In genomic region chr18:68781224-68781623, GRCh38 we compare ENCODE assay signal across 19 cellular contexts. TPM values are rescaled to one million over a fixed set of nuclear protein-coding genes. Genes with fewer than 3 reads are reported as not detected.
DNase-seq lines count a peak whose midpoint lies in the region; ATAC-seq and TF ChIP-seq lines count a peak whose summit lies in the region.
"Had no signal": no experiment of that assay in that cellular context is flagged by ENCODE, and none has a peak within 500 bp of the region (broad histone marks: within the 10 kb centered on the region; RNA-seq: fewer than 3 reads in every experiment).

No MANE protein-coding gene starts in this region.

- POLR2A ChIA-PET in SK-N-SH (lab: Yijun Ruan, JAX) = no interaction called here

- 27% methylated on average over 1 of the region's 1 CpG for WGBS in SK-N-SH (ENCODE audit: low lambda C conversion rate)

- DNase-seq in SK-N-SH = no peak
- peak; percentile 40 for DNase-seq in fibroblast of the aortic adventitia (ENCODE audit: low read depth)
- DNase-seq: ACHN; BE2C; C1 segment of cervical spinal cord; CD4-positive, alpha-beta memory T cell; CD4-positive, CD25-positive, alpha-beta regulatory T cell; CD8-positive, alpha-beta memory T cell; COR-L47; DMS 273 treated with DMSO at 0.1 percent for 48 hours; DMS153; DMS79 treated with DMSO at 0.1 percent for 48 hours; GF-D8 had no signal

- TF ChIP-seq EP300 in SK-N-SH (IDR thresholded peaks at IDR 0.05; ENCODE audit: borderline replicate concordance in 1 of 2, low read depth in 1 of 2, low read length in 1 of 2) = no peak

- no peaks in the 10 kb centered on the region for H3F3A ChIP-seq in SK-N-SH (replicated peaks; ENCODE audit: insufficient read depth)

- TF ChIP-seq RAD21 in SK-N-SH (IDR thresholded peaks at IDR 0.05; ENCODE audit: low read length) = no peak

- H2AFZ ChIP-seq in SK-N-SH (ENCODE audit: low read depth) = no peak overlapping the region

- H3K9me2 ChIP-seq in SK-N-SH = no peaks in the 10 kb centered on the region

- H3K4me2 ChIP-seq in SK-N-SH = no peak overlapping the region
- H3K4me2 ChIP-seq: A549, BLaER1 had no signal

- CTCF ChIA-PET in SK-N-SH (lab: Yijun Ruan, JAX) = no interaction called here

- ATAC-seq in SK-N-SH treated with all-trans-retinoic acid at 6 μM for 48 hours = no peak
- ATAC-seq in GM21423 (IDR thresholded peaks at IDR 0.05; ENCODE audit: unreplicated experiment) = no peak
- ATAC-seq in HG02610 (IDR thresholded peaks at IDR 0.05; ENCODE audit: unreplicated experiment) = no peak
- ATAC-seq: A549 had no signal

- H3K27ac ChIP-seq in SK-N-SH (ENCODE audit: low read depth in 2 of 2, low read length in 1 of 2) = no peak overlapping the region
- H3K27ac ChIP-seq: 22Rv1, A549, BLaER1 had no signal

- H3K27me3 ChIP-seq in SK-N-SH (ENCODE audit: insufficient read depth) = no peaks in the 10 kb centered on the region
- H3K27me3 ChIP-seq: BE2C, BLaER1 had no signal

- no peak overlapping the region for H3K4me3 ChIP-seq in SK-N-SH (ENCODE audit: low read depth in 2 of 2, low read length in 1 of 2)
- no peak overlapping the region for H3K4me3 ChIP-seq in fibroblast of the aortic adventitia (ENCODE audit: low read depth, low read length)
- H3K4me3 ChIP-seq: A549, BLaER1 had no signal

- no peaks in the 10 kb centered on the region for H3K36me3 ChIP-seq in SK-N-SH (replicated peaks in 1 of 2; ENCODE audit: control insufficient read depth in 1 of 2, insufficient read depth in 2 of 2, low read length in 1 of 2)
- H3K36me3 ChIP-seq: BE2C, BLaER1 had no signal

- H3K9ac ChIP-seq in SK-N-SH = no peak overlapping the region
- H3K9ac ChIP-seq: BLaER1 had no signal

- H3K4me1 ChIP-seq in SK-N-SH (ENCODE audit: control insufficient read depth in 1 of 2, insufficient read depth in 2 of 2, low read depth in 1 of 2, low read length in 1 of 2) = no peaks in the 10 kb centered on the region
- H3K4me1 ChIP-seq: A549, BE2C had no signal

- H3K79me2 ChIP-seq in SK-N-SH (ENCODE audit: insufficient read depth) = no peaks in the 10 kb centered on the region

- H3K9me3 ChIP-seq in SK-N-SH = no peaks in the 10 kb centered on the region
- H3K9me3 ChIP-seq: A549, BE2C, BLaER1 had no signal

- no peaks in the 10 kb centered on the region for H4K20me1 ChIP-seq in SK-N-SH (ENCODE audit: insufficient read depth)
- H4K20me1 ChIP-seq: BLaER1 had no signal

- no peak for TF ChIP-seq CTCF in SK-N-SH (IDR thresholded peaks at IDR 0.05)
- no peak for TF ChIP-seq CTCF in fibroblast of the aortic adventitia (IDR thresholded peaks at IDR 0.05; ENCODE audit: insufficient read depth, low read length)

TF ChIP-seq in SK-N-SH treated with all-trans-retinoic acid at 6 μM for 48 hours, 23 proteins besides CTCF, POLR2A, EP300 and RAD21:
- TF ChIP-seq ISL1 (CRISPR knock-in tag; IDR thresholded peaks at IDR 0.05) = peak; percentile 94
- TF ChIP-seq PPARA (CRISPR knock-in tag; IDR thresholded peaks at IDR 0.05; ENCODE audit: borderline replicate concordance) = no peak

TF ChIP-seq in SK-N-SH, 30 proteins besides CTCF, POLR2A, EP300 and RAD21:
- TF ChIP-seq RXRA (IDR thresholded peaks at IDR 0.05; ENCODE audit: borderline replicate concordance, low read depth) = no peak
- TF ChIP-seq, protein P1, sequence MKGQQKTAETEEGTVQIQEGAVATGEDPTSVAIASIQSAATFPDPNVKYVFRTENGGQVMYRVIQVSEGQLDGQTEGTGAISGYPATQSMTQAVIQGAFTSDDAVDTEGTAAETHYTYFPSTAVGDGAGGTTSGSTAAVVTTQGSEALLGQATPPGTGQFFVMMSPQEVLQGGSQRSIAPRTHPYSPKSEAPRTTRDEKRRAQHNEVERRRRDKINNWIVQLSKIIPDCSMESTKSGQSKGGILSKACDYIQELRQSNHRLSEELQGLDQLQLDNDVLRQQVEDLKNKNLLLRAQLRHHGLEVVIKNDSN (IDR thresholded peaks at IDR 0.05; ENCODE audit: borderline replicate concordance, low read depth) = no peak
- TF ChIP-seq ELF1 (IDR thresholded peaks at IDR 0.05) = no peak
- no peak for TF ChIP-seq MEF2A (IDR thresholded peaks at IDR 0.05; ENCODE audit: borderline replicate concordance, low read depth)
- TF ChIP-seq NFIC (IDR thresholded peaks at IDR 0.05; ENCODE audit: borderline replicate concordance) = no peak
- TF ChIP-seq, protein P2, sequence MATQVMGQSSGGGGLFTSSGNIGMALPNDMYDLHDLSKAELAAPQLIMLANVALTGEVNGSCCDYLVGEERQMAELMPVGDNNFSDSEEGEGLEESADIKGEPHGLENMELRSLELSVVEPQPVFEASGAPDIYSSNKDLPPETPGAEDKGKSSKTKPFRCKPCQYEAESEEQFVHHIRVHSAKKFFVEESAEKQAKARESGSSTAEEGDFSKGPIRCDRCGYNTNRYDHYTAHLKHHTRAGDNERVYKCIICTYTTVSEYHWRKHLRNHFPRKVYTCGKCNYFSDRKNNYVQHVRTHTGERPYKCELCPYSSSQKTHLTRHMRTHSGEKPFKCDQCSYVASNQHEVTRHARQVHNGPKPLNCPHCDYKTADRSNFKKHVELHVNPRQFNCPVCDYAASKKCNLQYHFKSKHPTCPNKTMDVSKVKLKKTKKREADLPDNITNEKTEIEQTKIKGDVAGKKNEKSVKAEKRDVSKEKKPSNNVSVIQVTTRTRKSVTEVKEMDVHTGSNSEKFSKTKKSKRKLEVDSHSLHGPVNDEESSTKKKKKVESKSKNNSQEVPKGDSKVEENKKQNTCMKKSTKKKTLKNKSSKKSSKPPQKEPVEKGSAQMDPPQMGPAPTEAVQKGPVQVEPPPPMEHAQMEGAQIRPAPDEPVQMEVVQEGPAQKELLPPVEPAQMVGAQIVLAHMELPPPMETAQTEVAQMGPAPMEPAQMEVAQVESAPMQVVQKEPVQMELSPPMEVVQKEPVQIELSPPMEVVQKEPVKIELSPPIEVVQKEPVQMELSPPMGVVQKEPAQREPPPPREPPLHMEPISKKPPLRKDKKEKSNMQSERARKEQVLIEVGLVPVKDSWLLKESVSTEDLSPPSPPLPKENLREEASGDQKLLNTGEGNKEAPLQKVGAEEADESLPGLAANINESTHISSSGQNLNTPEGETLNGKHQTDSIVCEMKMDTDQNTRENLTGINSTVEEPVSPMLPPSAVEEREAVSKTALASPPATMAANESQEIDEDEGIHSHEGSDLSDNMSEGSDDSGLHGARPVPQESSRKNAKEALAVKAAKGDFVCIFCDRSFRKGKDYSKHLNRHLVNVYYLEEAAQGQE (IDR thresholded peaks at IDR 0.05; ENCODE audit: low read depth, low read length) = no peak
- TF ChIP-seq FOXJ3 (CRISPR knock-in tag; IDR thresholded peaks at IDR 0.05) = no peak
TF ChIP-seq in SK-N-SH: peak in this region for 0.

RNA-seq across cellular contexts. Expression of gene CCDC102B, which starts 16.7 kb away (rescaled TPM):
- polyA plus RNA-seq in SK-N-SH (2012; rRNA removed) = 2.0 and 2.4 TPM in 2 replicates
- polyA plus RNA-seq in SK-N-SH (2012; cell fraction: cytosol; rRNA removed) = 2.8 and 3.0 TPM in 2 replicates
- polyA plus RNA-seq in SK-N-SH (2012; cell fraction: nucleus; rRNA removed) = 1.1 and 2.7 TPM in 2 replicates
- 3.1 and 27.8 TPM in 2 replicates for total RNA-seq in fibroblast of the aortic adventitia (ENCODE audit: low replicate concordance)
